ENCODE assay signal across 1 cellular context in the genomic region with DNA sequence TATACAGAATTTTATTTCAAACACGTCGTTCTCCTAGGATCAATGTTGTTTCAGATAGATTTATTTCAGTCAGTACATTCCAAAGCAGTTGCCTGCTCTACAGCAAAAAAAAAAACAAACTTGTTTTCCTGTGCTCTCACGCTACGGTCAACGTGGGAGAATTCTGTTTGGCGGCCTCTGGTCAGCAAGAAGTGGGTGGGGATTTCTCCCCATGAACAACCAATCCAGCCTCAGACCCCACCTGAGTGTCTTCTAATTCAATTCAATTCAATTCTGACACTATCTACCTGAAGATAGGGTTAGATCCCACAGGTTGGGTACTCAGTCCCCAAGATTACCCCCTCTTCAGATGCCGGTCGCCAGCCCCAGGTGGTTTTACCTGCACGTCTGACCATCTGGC.
TF ChIP-seq lines count a peak whose summit lies in the region.

No MANE protein-coding gene starts in this region.

TF ChIP-seq in endothelial cell of umbilical vein, 7 proteins besides CTCF, POLR2A, EP300 and RAD21 (continued from another document):
- TF ChIP-seq GATA2 (IDR thresholded peaks at IDR 0.05; ENCODE audit: insufficient read depth, insufficient read length, low read depth, low read length) (no peak), FOS (IDR thresholded peaks at IDR 0.05; ENCODE audit: borderline replicate concordance, insufficient read depth, low read length) (no peak), POLR2AphosphoS5 (IDR thresholded peaks at IDR 0.05; ENCODE audit: insufficient read depth, low read depth, low read length) (no peak)
